ENCODE assay signal across 17 cellular contexts in genomic region chr1:182806015-182806678, GRCh38. TPM values are rescaled to one million over a fixed set of nuclear protein-coding genes. Genes with fewer than 3 reads are reported as not detected.
DNase-seq lines count a peak whose midpoint lies in the region; ATAC-seq and TF ChIP-seq lines count a peak whose summit lies in the region.
"Had no signal": no experiment of that assay in that cellular context is flagged by ENCODE, and none has a peak within 500 bp of the region (broad histone marks: within the 10 kb centered on the region; RNA-seq: fewer than 3 reads in every experiment).

No MANE protein-coding gene starts in this region.

- no peaks in the 10 kb centered on the region for H3K27me3 Mint-ChIP-seq in WTC11 (ENCODE audit: low read depth)
- no peaks in the 10 kb centered on the region for H3K27me3 Mint-ChIP-seq in neural crest cell (ENCODE audit: low read depth)

- TF ChIP-seq CTCF in WTC11 (IDR thresholded peaks at IDR 0.05): no peak
- TF ChIP-seq CTCF in neural crest cell (conservative IDR thresholded peaks at IDR 0.05): peak; percentile 49

- peaks cover 18% of the 10 kb centered on the region for H3K4me1 Mint-ChIP-seq in WTC11
- H3K4me1 Mint-ChIP-seq in neural crest cell: peaks cover 12% of the 10 kb centered on the region

- H3K4me3 Mint-ChIP-seq in WTC11: no peak overlapping the region; the same call in 1 of the 2 replicates
- no peak overlapping the region for H3K4me3 Mint-ChIP-seq in neural crest cell

- DNase-seq in DMS153 treated with DMSO at 0.1 percent for 48 hours (lab: John Stamatoyannopoulos, UW; ENCODE audit: unreplicated experiment): peak; percentile 12
- DNase-seq in DMS153 (lab: John Stamatoyannopoulos, UW): no peak
- peak; percentile 71 for DNase-seq in NCI-H146 treated with DMSO at 0.1 percent for 48 hours (lab: John Stamatoyannopoulos, UW; ENCODE audit: unreplicated experiment)
- peak; percentile 82 for DNase-seq in WTC11 (ENCODE audit: low spot score)
- no peak for DNase-seq in neural crest cell (ENCODE audit: low read depth, low spot score)
- no peak for DNase-seq in activated T-cell treated with anti-CD3 and anti-CD28 coated beads, Interleukin-2, amount 50 U/mL, for 48 hours
- no peak for DNase-seq in central memory CD4-positive, alpha-beta T cell
- no peak for DNase-seq in kidney glomerular epithelial cell (lab: John Stamatoyannopoulos, UW)
- DNase-seq: Calu3; dorsolateral prefrontal cortex; HCEC 1CT; NCI-H187 treated with DMSO at 0.1 percent for 48 hours; occipital lobe; SHP77; stimulated activated CD4-positive, alpha-beta T cell treated with anti-CD3 and anti-CD28 coated beads, Interleukin-12 subunit alpha, Interleukin-12 subunit beta, amount 100 ng/mL, for 4 hours; trophoblast cell had no signal

- POLR2A ChIA-PET in WTC11 (lab: Charles Lee): no interaction called here

- H3K9me3 Mint-ChIP-seq in WTC11 (no peaks in the 10 kb centered on the region), neural crest cell (no peaks in the 10 kb centered on the region)

- H3K36me3 Mint-ChIP-seq in WTC11 (no peaks in the 10 kb centered on the region), neural crest cell (ENCODE audit: low read depth) (no peaks in the 10 kb centered on the region)

- H3K27ac Mint-ChIP-seq in WTC11 (no peak overlapping the region), neural crest cell (ENCODE audit: unreplicated experiment) (no peak overlapping the region)

- ATAC-seq in WTC11: peak; percentile 98
- ATAC-seq: gastroesophageal sphincter had no signal

- CTCF ChIA-PET in WTC11 (lab: Charles Lee): interaction anchor here (0.5 to 1.7 kb wide), 10 partner anchors 9 to 362 kb away, joined by 3 to 10 read pairs (median 3); no protein-coding TSS in a partner anchor

TF ChIP-seq in WTC11, 78 proteins besides CTCF, POLR2A, EP300 and RAD21:
- no peak for TF ChIP-seq TEAD1 (CRISPR knock-in tag; IDR thresholded peaks at IDR 0.05)
- TF ChIP-seq MXD4 (CRISPR knock-in tag; IDR thresholded peaks at IDR 0.05; ENCODE audit: borderline replicate concordance): no peak
- TF ChIP-seq USF2 (CRISPR knock-in tag; IDR thresholded peaks at IDR 0.05): 0 out of 2 replicates have a peak, but pooled peaks have one; percentile 35
- TF ChIP-seq PREB (CRISPR knock-in tag; IDR thresholded peaks at IDR 0.05; ENCODE audit: borderline replicate concordance): no peak
- 0 out of 2 replicates have a peak, but pooled peaks have one; percentile 29 for TF ChIP-seq ZBTB43 (CRISPR knock-in tag; IDR thresholded peaks at IDR 0.05)
- TF ChIP-seq SP1 (CRISPR knock-in tag; conservative IDR thresholded peaks at IDR 0.05): peak; percentile 39; the same call in 1 of the 2 replicates

RNA-seq across cellular contexts. Expression of gene NPL, which starts 16.6 kb away (rescaled TPM):
- 3.4 to 4.1 TPM (median 3.6 TPM) in 3 replicates for total RNA-seq in WTC11 (2021)
- total RNA-seq in neural crest cell: 9.1 and 12.7 TPM in 2 replicates

RNA-seq across cellular contexts. Expression of gene DHX9, which starts 33.0 kb away (rescaled TPM):
- total RNA-seq in WTC11 (2021): 227 to 280 TPM (median 239 TPM) in 3 replicates
- 404 and 426 TPM in 2 replicates for total RNA-seq in neural crest cell

Comparison
In these comparisons a context has a peak if more than half of its experiments do, and no peak if none do; other contexts are left out.
1. DNase-seq: peak in DMS153 treated with DMSO at 0.1 percent for 48 hours (single experiment), NCI-H146 treated with DMSO at 0.1 percent for 48 hours (single experiment) and WTC11 (single experiment); none in DMS153 (single experiment), neural crest cell (single experiment), activated T-cell treated with anti-CD3 and anti-CD28 coated beads, Interleukin-2, amount 50 U/mL, for 48 hours (0 of 2), central memory CD4-positive, alpha-beta T cell (single experiment) and kidney glomerular epithelial cell (single experiment).